8 cellular contexts compared by ENCODE assay signal in genomic region chr1:169794530-169795416, GRCh38. TPM values are rescaled to one million over a fixed set of nuclear protein-coding genes. Genes with fewer than 3 reads are reported as not detected.
DNase-seq lines count a peak whose midpoint lies in the region; ATAC-seq and TF ChIP-seq lines count a peak whose summit lies in the region.

METTL18 (minus strand) TSS chr1:169794907; CDS start chr1:169793695, 1,212 bp downstream.

- H3K27ac Mint-ChIP-seq in effector memory CD8-positive, alpha-beta T cell: peak within 1 kb of the TSS; percentile 97 to 99
- H3K27ac Mint-ChIP-seq in memory B cell: peak within 1 kb of the TSS; percentile 91

- H3K9me3 Mint-ChIP-seq in effector memory CD8-positive, alpha-beta T cell: no peaks in the 10 kb centered on the region
- no peaks in the 10 kb centered on the region for H3K9me3 Mint-ChIP-seq in memory B cell

- POLR2A ChIA-PET in activated CD8-positive, alpha-beta memory T cell treated with anti-CD3 and anti-CD28 coated beads for 36 hours (lab: Charles Lee): interaction anchor here (1.7 kb wide), 1 partner anchor 99 kb away, joined by 4 read pairs; the partner anchor contains the start of gene SCYL3

- no peak for TF ChIP-seq CTCF in GM20000 (IDR thresholded peaks at IDR 0.05; ENCODE audit: extremely low read depth, missing control alignments)

- CTCF ChIA-PET in activated CD8-positive, alpha-beta memory T cell treated with anti-CD3 and anti-CD28 coated beads for 36 hours (lab: Charles Lee): interaction anchor here (1.4 to 1.7 kb wide), 2 partner anchors 14 to 208 kb away, joined by 3 to 7 read pairs; no protein-coding TSS in a partner anchor

- peak within 1 kb of the TSS; percentile 98 to 100 for H3K4me3 Mint-ChIP-seq in effector memory CD8-positive, alpha-beta T cell
- H3K4me3 Mint-ChIP-seq in memory B cell: peak within 1 kb of the TSS; percentile 93

- no peaks in the 10 kb centered on the region for H3K27me3 Mint-ChIP-seq in effector memory CD8-positive, alpha-beta T cell
- H3K27me3 Mint-ChIP-seq in memory B cell: no peaks in the 10 kb centered on the region

- peaks cover 15% of the 10 kb centered on the region for H3K36me3 Mint-ChIP-seq in effector memory CD8-positive, alpha-beta T cell (ENCODE audit: insufficient read depth)
- H3K36me3 Mint-ChIP-seq in memory B cell: peaks cover 13% of the 10 kb centered on the region

- DNase-seq in CMK (ENCODE audit: low read depth) (peak; percentile 97), GM20000 (ENCODE audit: low spot score) (peak; percentile 87), HT-29 (ENCODE audit: low spot score) (peak; percentile 97), NOMO-1 (lab: John Stamatoyannopoulos, UW; ENCODE audit: unreplicated experiment in 2 of 2) (peak; percentile 91 to 92), memory B cell (ENCODE audit: low spot score in 2 of 2) (peak; percentile 85 to 88)
- DNase-seq in effector memory CD8-positive, alpha-beta T cell: peak; percentile 87 to 90 (median 87)
- peak; percentile 80 for DNase-seq in stimulated activated CD8-positive, alpha-beta memory T cell treated with anti-CD3 and anti-CD28 coated beads, Interleukin-12 subunit alpha, Interleukin-12 subunit beta, amount 100 ng/mL, for 24 hours (ENCODE audit: extremely low read depth)

- ATAC-seq in effector memory CD8-positive, alpha-beta T cell (replicated peaks): peak; percentile 99
- peak; percentile 99 for ATAC-seq in memory B cell (ENCODE audit: low read depth)

- H3K4me1 Mint-ChIP-seq in effector memory CD8-positive, alpha-beta T cell (ENCODE audit: low read depth in 2 of 2): peaks cover 25% of the 10 kb centered on the region in 2 donors
- peaks cover 27% of the 10 kb centered on the region for H3K4me1 Mint-ChIP-seq in memory B cell

RNA-seq across cellular contexts. Expression of gene METTL18, which starts in this region (rescaled TPM):
- total RNA-seq in HT-29 (2014; rRNA removed; shearing (Covaris generic)): 2.2 and 3.2 TPM in 2 replicates
- 10 to 100 TPM; 12.2 to 12.6 TPM for total RNA-seq in activated CD8-positive, alpha-beta memory T cell treated with anti-CD3 and anti-CD28 coated beads for 36 hours

Comparison
In these comparisons a context has a peak if more than half of its experiments do, and no peak if none do; other contexts are left out.
1. Peak in every context shown above with its lines: DNase-seq and ATAC-seq.